In genomic region chr14:81710232-81710845, GRCh38 we compare ENCODE assay signal across 9 cellular contexts.
DNase-seq lines count a peak whose midpoint lies in the region; ATAC-seq and TF ChIP-seq lines count a peak whose summit lies in the region.
"Had no signal": no experiment of that assay in that cellular context is flagged by ENCODE, and none has a peak within 500 bp of the region (broad histone marks: within the 10 kb centered on the region; RNA-seq: fewer than 3 reads in every experiment).

No MANE protein-coding gene starts in this region.

- H3K4me1 Mint-ChIP-seq in endodermal cell = no peaks in the 10 kb centered on the region
- no peaks in the 10 kb centered on the region for H3K4me1 Mint-ChIP-seq in immature natural killer cell

- H3K27me3 Mint-ChIP-seq in endodermal cell (ENCODE audit: insufficient read depth) = peaks cover under 1% of the 10 kb centered on the region
- H3K27me3 Mint-ChIP-seq in immature natural killer cell (ENCODE audit: low read depth in 3 of 3) = peaks cover 0 to 1% (median 0%) of the 10 kb centered on the region in 3 donors

- DNase-seq in SIG-M5 treated with dmso at 0.1 percent for 504 hours (lab: John Stamatoyannopoulos, UW; ENCODE audit: unreplicated experiment) = peak; percentile 65
- no peak for DNase-seq in SIG-M5 (lab: John Stamatoyannopoulos, UW)
- DNase-seq in NOMO-1 treated with DMSO at 0.1 percent for 48 hours (lab: John Stamatoyannopoulos, UW; ENCODE audit: unreplicated experiment) = peak; percentile 55
- DNase-seq in endodermal cell = peak; percentile 65
- DNase-seq in immature natural killer cell = no peak

- H3K9ac ChIP-seq in endodermal cell (ENCODE audit: extremely low read depth, low read length, poor library complexity, severe bottlenecking) = no peak overlapping the region
- H3K9ac ChIP-seq: BLaER1 had no signal

- H3K27ac Mint-ChIP-seq in endodermal cell = no peak overlapping the region
- no peak overlapping the region for H3K27ac Mint-ChIP-seq in immature natural killer cell

- WGBS in endodermal cell (ENCODE audit: insufficient coverage in 1 of 2, insufficient read length in 1 of 2), 2 experiments = 63% methylated on average over 2 of the region's 2 CpGs; no CpG with 5 or more reads in 1 of the 2 experiments

- H3K4me3 ChIP-seq in endodermal cell (ENCODE audit: low read length) = no peak overlapping the region
- H3K4me3 ChIP-seq in neutrophil (ENCODE audit: low read depth in 1 of 2, low read length in 1 of 2) = no peak overlapping the region
- H3K4me3 ChIP-seq: BLaER1 had no signal

- H3K36me3 ChIP-seq in endodermal cell (ENCODE audit: control insufficient read depth, insufficient read depth, low read length) (no peaks in the 10 kb centered on the region), neutrophil (no peaks in the 10 kb centered on the region)
- H3K36me3 ChIP-seq: BLaER1 had no signal

- H3K4me1 ChIP-seq in endodermal cell (ENCODE audit: control insufficient read depth, insufficient read depth, low read length) (no peaks in the 10 kb centered on the region), neutrophil (ENCODE audit: control insufficient read depth in 1 of 2, insufficient read depth in 1 of 2, low read depth in 1 of 2, low read length in 1 of 2) (no peaks in the 10 kb centered on the region)
- H3K4me1 ChIP-seq: BLaER1 had no signal

- peak; percentile 68 for ATAC-seq in HG03280 (IDR thresholded peaks at IDR 0.05; ENCODE audit: unreplicated experiment)
- ATAC-seq in HG03175 (IDR thresholded peaks at IDR 0.05; ENCODE audit: unreplicated experiment) = no peak

- H3K4me3 Mint-ChIP-seq in endodermal cell = no peak overlapping the region
- H3K4me3 Mint-ChIP-seq in immature natural killer cell = no peak overlapping the region

- H3K27ac ChIP-seq in endodermal cell (ENCODE audit: low read depth, low read length) (no peak overlapping the region), neutrophil (no peak overlapping the region)
- H3K27ac ChIP-seq: BLaER1 had no signal

- H3K9me3 Mint-ChIP-seq in endodermal cell = peaks cover 27% of the 10 kb centered on the region
- peaks cover 0 to 17% (median 9%) of the 10 kb centered on the region in 6 donors for H3K9me3 Mint-ChIP-seq in immature natural killer cell

- H3K9me3 ChIP-seq in endodermal cell (ENCODE audit: control insufficient read depth, low read length) = peaks cover 5% of the 10 kb centered on the region
- no peaks in the 10 kb centered on the region for H3K9me3 ChIP-seq in neutrophil
- H3K9me3 ChIP-seq: BLaER1 had no signal

- peak; percentile 89 for TF ChIP-seq CTCF in endodermal cell (conservative IDR thresholded peaks at IDR 0.05)
- peak; percentile 26 for TF ChIP-seq CTCF in neutrophil (IDR thresholded peaks at IDR 0.05)

- H3K27me3 ChIP-seq in endodermal cell (ENCODE audit: control insufficient read depth, insufficient read depth, low read length, poor library complexity, severe bottlenecking) (no peaks in the 10 kb centered on the region), neutrophil (peaks cover 4% of the 10 kb centered on the region)
- H3K27me3 ChIP-seq: BLaER1 had no signal

- H3K36me3 Mint-ChIP-seq in endodermal cell (ENCODE audit: low read depth) = peaks cover 7% of the 10 kb centered on the region
- no peaks in the 10 kb centered on the region for H3K36me3 Mint-ChIP-seq in immature natural killer cell

Comparison
In these comparisons a context has a peak if more than half of its experiments do, and no peak if none do; other contexts are left out.
1. DNase-seq: peak in SIG-M5 treated with dmso at 0.1 percent for 504 hours (single experiment), NOMO-1 treated with DMSO at 0.1 percent for 48 hours (single experiment) and endodermal cell (single experiment); none in SIG-M5 (single experiment) and immature natural killer cell (0 of 3).